1 cellular context compared by ENCODE assay signal in genomic region chr12:74021937-74022336, GRCh38.
TF ChIP-seq lines count a peak whose summit lies in the region.

No MANE protein-coding gene starts in this region.

TF ChIP-seq in K562, 482 proteins besides CTCF, POLR2A, EP300 and RAD21 (continued from another document and continues in another):
- no peak for TF ChIP-seq FOXP4 (CRISPR knock-in tag; IDR thresholded peaks at IDR 0.05; ENCODE audit: borderline replicate concordance)
- 0 out of 2 replicates have a peak, but pooled peaks have one; percentile 18 for TF ChIP-seq LEF1 (IDR thresholded peaks at IDR 0.05)
- TF ChIP-seq LCOR (CRISPR knock-in tag; IDR thresholded peaks at IDR 0.05), result 0 out of 2 replicates have a peak, but pooled peaks have one; percentile 57
- peak; percentile 75 for TF ChIP-seq FOXM1 (IDR thresholded peaks at IDR 0.05; ENCODE audit: low read depth)
- no peak for TF ChIP-seq FOXM1 (CRISPR knock-in tag; IDR thresholded peaks at IDR 0.05; ENCODE audit: low read depth)
- 0 out of 2 replicates have a peak, but pooled peaks have one; percentile 41 for TF ChIP-seq ZNF584 (CRISPR knock-in tag; IDR thresholded peaks at IDR 0.05; ENCODE audit: low read depth)
- no peak for TF ChIP-seq ZNF143 (CRISPR knock-in tag; IDR thresholded peaks at IDR 0.05)
- TF ChIP-seq ZNF184 (CRISPR knock-in tag; IDR thresholded peaks at IDR 0.05), result no peak
- TF ChIP-seq ZNF639 (CRISPR knock-in tag; conservative IDR thresholded peaks at IDR 0.05 in 1 of 2, IDR thresholded peaks at IDR 0.05 in 1 of 2), result no peak
- TF ChIP-seq ZNF124 (CRISPR knock-in tag; IDR thresholded peaks at IDR 0.05), result no peak
- TF ChIP-seq POLR3G (IDR thresholded peaks at IDR 0.05; ENCODE audit: extremely low read depth, insufficient read length, insufficient replicate concordance), result no peak
- TF ChIP-seq NCOR1 (IDR thresholded peaks at IDR 0.05), result peak; percentile 64
- TF ChIP-seq ZNF239 (CRISPR knock-in tag; IDR thresholded peaks at IDR 0.05), result no peak
- TF ChIP-seq NFRKB (IDR thresholded peaks at IDR 0.05; ENCODE audit: low read depth), result no peak
- TF ChIP-seq SOX6 (IDR thresholded peaks at IDR 0.05), result peak; percentile 42; the same call in 1 of the 2 replicates
- no peak for TF ChIP-seq PBX2 (CRISPR knock-in tag; IDR thresholded peaks at IDR 0.05; ENCODE audit: low read depth)
- peak; percentile 73 for TF ChIP-seq PBX2 (tag; conservative IDR thresholded peaks at IDR 0.05; ENCODE audit: low read depth)
- TF ChIP-seq ZNF512 (tag; IDR thresholded peaks at IDR 0.05), result no peak
- no peak for TF ChIP-seq ZBTB1 (CRISPR knock-in tag; IDR thresholded peaks at IDR 0.05; ENCODE audit: borderline replicate concordance, low read depth)
- 0 out of 2 replicates have a peak, but pooled peaks have one; percentile 14 for TF ChIP-seq ZKSCAN1 (IDR thresholded peaks at IDR 0.05; ENCODE audit: low read depth, low read length)
- no peak for TF ChIP-seq NFXL1 (CRISPR knock-in tag; IDR thresholded peaks at IDR 0.05)
- no peak for TF ChIP-seq HMG20A (CRISPR knock-in tag; conservative IDR thresholded peaks at IDR 0.05)
- no peak for TF ChIP-seq CBX5 (IDR thresholded peaks at IDR 0.05; ENCODE audit: borderline replicate concordance, low read depth)
- TF ChIP-seq ZNF277 (CRISPR knock-in tag; IDR thresholded peaks at IDR 0.05; ENCODE audit: borderline replicate concordance), result no peak
- TF ChIP-seq ZBTB12 (CRISPR knock-in tag; IDR thresholded peaks at IDR 0.05), result no peak
- no peak for TF ChIP-seq OTX1 (CRISPR knock-in tag; IDR thresholded peaks at IDR 0.05)
- no peak for TF ChIP-seq UBTF (IDR thresholded peaks at IDR 0.05; ENCODE audit: borderline replicate concordance in 1 of 2, low read depth in 2 of 2, low read length in 2 of 2)
- no peak for TF ChIP-seq ZNF655 (CRISPR knock-in tag; IDR thresholded peaks at IDR 0.05)
- TF ChIP-seq MECOM (CRISPR knock-in tag; IDR thresholded peaks at IDR 0.05), result no peak
- TF ChIP-seq SMARCC2 (IDR thresholded peaks at IDR 0.05; ENCODE audit: low read depth), result no peak
- TF ChIP-seq ZNF134 (CRISPR knock-in tag; conservative IDR thresholded peaks at IDR 0.05), result peak; percentile 43; the same call in 1 of the 2 replicates
- TF ChIP-seq STAT5B (CRISPR knock-in tag; IDR thresholded peaks at IDR 0.05), result no peak
- TF ChIP-seq FOSL1 (tag; conservative IDR thresholded peaks at IDR 0.05), result no peak
- TF ChIP-seq FUS (optimal IDR thresholded peaks at IDR 0.05; ENCODE audit: low read depth, low read length), result no peak
- no peak for TF ChIP-seq ZNF121 (CRISPR knock-in tag; conservative IDR thresholded peaks at IDR 0.05)
- no peak for TF ChIP-seq SP1 (CRISPR knock-in tag; IDR thresholded peaks at IDR 0.05)
- TF ChIP-seq RCOR1 (IDR thresholded peaks at IDR 0.05; ENCODE audit: borderline replicate concordance in 1 of 2, low read depth in 2 of 2, low read length in 2 of 2), result 0 out of 4 replicates have a peak, but pooled peaks of 1 of the 2 experiments have one; percentile 57
- TF ChIP-seq CREB1 (IDR thresholded peaks at IDR 0.05), result peak; percentile 59
- peak; percentile 67 for TF ChIP-seq CREB1 (CRISPR knock-in tag; IDR thresholded peaks at IDR 0.05)
- TF ChIP-seq ETV5 (CRISPR knock-in tag; IDR thresholded peaks at IDR 0.05; ENCODE audit: low read depth), result peak; percentile 63
- TF ChIP-seq ATF4 (CRISPR knock-in tag; IDR thresholded peaks at IDR 0.05), result peak; percentile 78
- peak; percentile 42 for TF ChIP-seq HDAC3 (IDR thresholded peaks at IDR 0.05; ENCODE audit: borderline replicate concordance, partially characterized antibody)
- no peak for TF ChIP-seq DNMT1 (IDR thresholded peaks at IDR 0.05)
- no peak for TF ChIP-seq C11orf30 (IDR thresholded peaks at IDR 0.05; ENCODE audit: low read depth)
- no peak for TF ChIP-seq KAT8 (IDR thresholded peaks at IDR 0.05; ENCODE audit: low read depth)
- peak; percentile 37; the same call in 1 of the 2 replicates for TF ChIP-seq GABPB1 (CRISPR knock-in tag; IDR thresholded peaks at IDR 0.05)
- no peak for TF ChIP-seq SAFB2 (IDR thresholded peaks at IDR 0.05; ENCODE audit: borderline replicate concordance, low read depth, low read length, severe bottlenecking)
- 0 out of 2 replicates have a peak, but pooled peaks have one; percentile 3 for TF ChIP-seq JUND (IDR thresholded peaks at IDR 0.05; ENCODE audit: borderline replicate concordance, low read depth, low read length)
- 0 out of 3 replicates have a peak, but pooled peaks have one; percentile 26 for TF ChIP-seq JUND (tag; IDR thresholded peaks at IDR 0.05; ENCODE audit: borderline replicate concordance, low read depth, low read length)
- TF ChIP-seq E2F4 (CRISPR knock-in tag; IDR thresholded peaks at IDR 0.05; ENCODE audit: low read depth), result no peak
- no peak for TF ChIP-seq E2F5 (CRISPR knock-in tag; IDR thresholded peaks at IDR 0.05)
- TF ChIP-seq SIN3A (IDR thresholded peaks at IDR 0.05; ENCODE audit: borderline replicate concordance in 2 of 2, control insufficient read depth in 1 of 2, low read depth in 2 of 2, low read length in 2 of 2), result no peak
- TF ChIP-seq TGIF2 (CRISPR knock-in tag; IDR thresholded peaks at IDR 0.05), result no peak
